Comparison of ENCODE assay signal across 13 cellular contexts in the genomic region with DNA sequence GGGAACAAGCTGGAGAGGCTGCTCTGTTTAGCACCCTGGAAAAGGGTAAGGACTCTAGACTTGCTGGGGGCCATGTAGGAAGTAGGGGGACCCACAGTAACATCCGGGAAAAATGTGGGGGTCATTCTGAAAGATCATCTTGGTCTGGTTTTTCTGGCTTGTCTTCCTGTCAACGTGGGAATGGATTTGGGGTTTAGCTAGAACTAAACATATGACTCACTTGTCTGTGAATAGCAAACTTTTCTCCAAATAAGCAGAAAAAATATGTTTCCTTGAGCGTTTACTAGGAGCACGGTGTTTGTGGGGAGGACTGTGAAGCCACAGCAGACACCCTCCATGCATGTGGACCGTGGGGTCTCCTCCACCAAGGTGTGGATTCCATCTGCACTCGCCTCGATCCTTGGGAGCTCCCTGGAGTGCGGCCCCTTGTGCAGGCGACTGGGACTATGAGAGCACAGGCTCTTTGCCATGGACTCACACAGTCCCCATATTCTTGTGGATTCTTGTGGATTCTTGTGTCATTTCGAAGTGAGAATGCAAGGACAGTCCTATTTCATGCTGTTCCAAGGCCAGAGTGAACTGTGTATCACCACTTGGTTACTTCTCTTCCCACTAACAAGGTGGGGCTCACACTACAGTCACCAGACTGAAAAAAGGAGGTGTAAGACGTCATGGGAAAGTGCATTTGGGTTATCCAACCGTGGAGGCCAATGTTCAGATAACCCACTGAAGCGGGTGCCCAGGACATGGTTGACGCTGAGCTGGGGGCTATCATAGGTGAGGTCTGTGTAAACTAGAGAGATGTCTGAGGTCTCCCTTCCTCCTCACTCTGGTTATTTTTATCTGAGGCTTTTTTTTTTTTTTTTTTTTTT. TPM values are rescaled to one million over a fixed set of nuclear protein-coding genes. Genes with fewer than 3 reads are reported as not detected.
DNase-seq lines count a peak whose midpoint lies in the region; ATAC-seq and TF ChIP-seq lines count a peak whose summit lies in the region.
"Had no signal": no experiment of that assay in that cellular context is flagged by ENCODE, and none has a peak within 500 bp of the region (broad histone marks: within the 10 kb centered on the region; RNA-seq: fewer than 3 reads in every experiment).

No MANE protein-coding gene starts in this region.

- H3K4me3 ChIP-seq in GM12865 (ENCODE audit: low read depth, low read length), result peak overlapping the region; percentile 6
- no peak overlapping the region for H3K4me3 ChIP-seq in brain microvascular endothelial cell (ENCODE audit: low read depth, low read length)
- H3K4me3 ChIP-seq in psoas muscle, result no peak overlapping the region

- H3K36me3 ChIP-seq in brain microvascular endothelial cell (replicated peaks), result no peaks in the 10 kb centered on the region
- H3K36me3 ChIP-seq in psoas muscle (ENCODE audit: insufficient read depth in 1 of 2, low read depth in 1 of 2), result no peaks in the 10 kb centered on the region

- H3K27me3 ChIP-seq in brain microvascular endothelial cell (replicated peaks) (no peaks in the 10 kb centered on the region), psoas muscle (ENCODE audit: insufficient read depth in 3 of 3, low read length in 2 of 3) (no peaks in the 10 kb centered on the region)

- no peak overlapping the region for H3K27ac ChIP-seq in brain microvascular endothelial cell
- H3K27ac ChIP-seq in psoas muscle, result peak overlapping the region; percentile 83

- H3K4me1 ChIP-seq in psoas muscle, result peaks cover 41% of the 10 kb centered on the region

- H3K9me3 ChIP-seq in psoas muscle, result peaks cover 4% of the 10 kb centered on the region

- in situ Hi-C loops in brain microvascular endothelial cell (cut with HindIII; ENCODE audit: low pct_ligation_motif_present, low sequenced_read_pairs) (no loop called here), ACHN (cut with HindIII; ENCODE audit: low pct_ligation_motif_present, low pct_unique_long_range_greater_than_20kb, low sequenced_read_pairs) (no loop called here)

- peak; percentile 94 for DNase-seq in GM12865 (ENCODE audit: low read depth)
- peak; percentile 17 for DNase-seq in brain microvascular endothelial cell
- DNase-seq in psoas muscle, result no peak
- no peak for DNase-seq in ACHN
- DNase-seq in DMS53 (lab: John Stamatoyannopoulos, UW), result no peak
- DNase-seq: activated B cell treated with CpG ODN at 0.5 μM for 24 hours; CD4-positive, CD25-positive, alpha-beta regulatory T cell; cortex of kidney; NCI-H2081; stimulated activated naive CD8-positive, alpha-beta T cell treated with anti-CD3 and anti-CD28 coated beads, Interleukin-15, Interleukin-2, amounts not matched to agents 100 U/mL and 50 U/mL, for 24 hours had no signal

- ATAC-seq in HG02610 (IDR thresholded peaks at IDR 0.05; ENCODE audit: unreplicated experiment) (peak; percentile 82), psoas muscle (peak in 3 of 4 donors; percentile 9 to 11 (median 9)), GM21576 (IDR thresholded peaks at IDR 0.05; ENCODE audit: unreplicated experiment) (no peak), GM18517 (IDR thresholded peaks at IDR 0.05; ENCODE audit: unreplicated experiment) (no peak)
- ATAC-seq: stimulated activated naive CD8-positive, alpha-beta T cell treated with anti-CD3 and anti-CD28 coated beads, Interleukin-15, Interleukin-2, amounts not matched to agents 100 U/mL and 50 U/mL, for 24 hours had no signal

- TF ChIP-seq CTCF in GM12865 (IDR thresholded peaks at IDR 0.05; ENCODE audit: insufficient read depth, low read depth, low read length, missing control alignments) (no peak), brain microvascular endothelial cell (IDR thresholded peaks at IDR 0.05; ENCODE audit: low read depth, low read length, missing control alignments) (no peak), psoas muscle (IDR thresholded peaks at IDR 0.05) (no peak)

- WGBS in psoas muscle, 3 donors, result 69 to 83% (median 75%) methylated on average over 14 of the region's 14 CpGs

- intact Hi-C loops in psoas muscle (cut with DNase I), result loop anchor here in 1 of 2 donors (10.0 kb wide), 1 partner anchor 1177 kb away; no protein-coding TSS in a partner anchor

RNA-seq across cellular contexts. Expression of a gene that starts 25.5 kb away (rescaled TPM):
- 1 to 10 TPM; 4.6 to 8.5 (median 6.7) TPM for total RNA-seq in psoas muscle
- 10 to 100 TPM in 2 of 3 donors, 1 to 10 TPM in 1; 3.8 to 16.9 (median 12.4) TPM for polyA plus RNA-seq in psoas muscle
- total RNA-seq: activated B cell treated with CpG ODN at 0.5 μM for 24 hours; CD4-positive, CD25-positive, alpha-beta regulatory T cell had no signal
- polyA plus RNA-seq: CD4-positive, CD25-positive, alpha-beta regulatory T cell had no signal

Comparison
In these comparisons a context has a peak if more than half of its experiments do, and no peak if none do; other contexts are left out.
1. DNase-seq: peak in GM12865 (single experiment) and brain microvascular endothelial cell (single experiment); none in psoas muscle (0 of 2), ACHN (single experiment) and DMS53 (single experiment).
2. ATAC-seq: peak in HG02610 (single experiment) and psoas muscle (3 of 4); none in GM21576 (single experiment) and GM18517 (single experiment).